36 cellular contexts compared by ENCODE assay signal in genomic region chr4:170037481-170037880, GRCh38. TPM values are rescaled to one million over a fixed set of nuclear protein-coding genes. Genes with fewer than 3 reads are reported as not detected.
"Had no signal": no experiment of that assay in that cellular context is flagged by ENCODE, and none has a peak within 500 bp of the region (broad histone marks: within the 10 kb centered on the region; RNA-seq: fewer than 3 reads in every experiment).

No MANE protein-coding gene starts in this region.

- H3K4me1 ChIP-seq: adrenal gland had no signal

- H3K4me3 ChIP-seq: adrenal gland, cardiac muscle cell had no signal

- H3K27me3 ChIP-seq: adrenal gland, cardiac muscle cell had no signal

- H3K27ac Mint-ChIP-seq: activated B cell treated with CpG ODN at 0.5 μM for 24 hours; activated CD4-positive, alpha-beta memory T cell treated with anti-CD3 and anti-CD28 coated beads for 36 hours; activated CD4-positive, alpha-beta T cell treated with anti-CD3 and anti-CD28 coated beads, Interleukin-2, amount 10 ng/mL, durations not matched to agents 24 days and 14 days; activated CD8-positive, alpha-beta T cell treated with anti-CD3 and anti-CD28 coated beads for 36 hours; activated naive CD4-positive, alpha-beta T cell treated with anti-CD3 and anti-CD28 coated beads for 36 hours; activated naive CD4-positive, alpha-beta T cell treated with anti-CD3 and anti-CD28 coated beads, Interleukin-2, amount 50 U/mL, for 72 hours; activated naive CD8-positive, alpha-beta T cell treated with anti-CD3 and anti-CD28 coated beads for 36 hours; activated T-cell treated with anti-CD3 and anti-CD28 coated beads, Interleukin-2, amount 50 U/mL, for 72 hours; activated T-helper 1 cell treated with anti-CD3 and anti-CD28 coated beads, Interleukin-12 subunit alpha, Interleukin-12 subunit beta, Interleukin-2, Interleukin-4 antibody, amounts not matched to agents 30 ng/mL and 10 ng/mL and 1 ng/mL, durations not matched to agents 14 hours and 24 hours and 36 hours; activated T-helper 17 cell treated with anti-CD3 and anti-CD28 coated beads, Interleukin-2, amount 50 U/mL, for 72 hours; brain; T-helper 1 cell treated with Interleukin-12 subunit alpha and Interleukin-12 subunit beta and Interleukin-4 antibody, amounts not matched to agents 30 μg/mL and 1 μg/mL, for 36 hours; T-helper 2 cell treated with Interferon-gamma antibody and Interleukin-4, amounts not matched to agents 5 μg/mL and 100 μg/mL, for 36 hours had no signal

- ATAC-seq: activated CD8-positive, alpha-beta T cell treated with anti-CD3 and anti-CD28 coated beads for 36 hours; activated naive CD4-positive, alpha-beta T cell treated with anti-CD3 and anti-CD28 coated beads, Interleukin-2, amount 50 U/mL, for 72 hours; activated T-cell treated with anti-CD3 and anti-CD28 coated beads, Interleukin-2, amount 50 U/mL, for 4 hours; activated T-cell treated with anti-CD3 and anti-CD28 coated beads, Interleukin-2, amount 50 U/mL, for 72 hours; activated T-helper 17 cell treated with anti-CD3 and anti-CD28 coated beads, Interleukin-2, amount 50 U/mL, for 72 hours had no signal

- H3K4me3 Mint-ChIP-seq: activated B cell treated with CpG ODN at 0.5 μM for 24 hours; activated CD4-positive, alpha-beta memory T cell treated with anti-CD3 and anti-CD28 coated beads for 36 hours; activated CD4-positive, alpha-beta T cell treated with anti-CD3 and anti-CD28 coated beads, Interleukin-2, amount 10 ng/mL, durations not matched to agents 24 days and 14 days; activated CD8-positive, alpha-beta T cell treated with anti-CD3 and anti-CD28 coated beads for 36 hours; activated naive CD4-positive, alpha-beta T cell treated with anti-CD3 and anti-CD28 coated beads for 36 hours; activated naive CD8-positive, alpha-beta T cell treated with anti-CD3 and anti-CD28 coated beads for 36 hours; activated T-cell treated with anti-CD3 and anti-CD28 coated beads, Interleukin-2, amount 50 U/mL, for 4 hours; activated T-cell treated with anti-CD3 and anti-CD28 coated beads, Interleukin-2, amount 50 U/mL, for 72 hours; activated T-helper 1 cell treated with anti-CD3 and anti-CD28 coated beads, Interleukin-12 subunit alpha, Interleukin-12 subunit beta, Interleukin-2, Interleukin-4 antibody, amounts not matched to agents 30 ng/mL and 10 ng/mL and 1 ng/mL, durations not matched to agents 14 hours and 24 hours and 36 hours; activated T-helper 17 cell treated with anti-CD3 and anti-CD28 coated beads, Interleukin-2, amount 50 U/mL, for 72 hours; brain; central memory CD8-positive, alpha-beta T cell; T-helper 1 cell treated with Interleukin-12 subunit alpha and Interleukin-12 subunit beta and Interleukin-4 antibody, amounts not matched to agents 30 μg/mL and 1 μg/mL, for 36 hours; T-helper 2 cell treated with Interferon-gamma antibody and Interleukin-4, amounts not matched to agents 5 μg/mL and 100 μg/mL, for 36 hours had no signal

- H3K4me1 Mint-ChIP-seq: activated B cell treated with CpG ODN at 0.5 μM for 24 hours; activated CD4-positive, alpha-beta T cell treated with anti-CD3 and anti-CD28 coated beads, Interleukin-2, amount 10 ng/mL, durations not matched to agents 24 days and 14 days; activated naive CD8-positive, alpha-beta T cell treated with anti-CD3 and anti-CD28 coated beads for 36 hours; activated T-helper 17 cell treated with anti-CD3 and anti-CD28 coated beads, Interleukin-2, amount 50 U/mL, for 72 hours; central memory CD8-positive, alpha-beta T cell had no signal

- H3K27ac ChIP-seq: adrenal gland, cardiac muscle cell, VCaP had no signal

- H3K36me3 ChIP-seq: adrenal gland, cardiac muscle cell had no signal

- H3K9me3 Mint-ChIP-seq: activated B cell treated with CpG ODN at 0.5 μM for 24 hours; activated CD4-positive, alpha-beta memory T cell treated with anti-CD3 and anti-CD28 coated beads for 36 hours; activated CD4-positive, alpha-beta T cell treated with anti-CD3 and anti-CD28 coated beads, Interleukin-2, amount 10 ng/mL, durations not matched to agents 24 days and 14 days; activated CD8-positive, alpha-beta T cell treated with anti-CD3 and anti-CD28 coated beads for 36 hours; activated naive CD4-positive, alpha-beta T cell treated with anti-CD3 and anti-CD28 coated beads for 36 hours; activated naive CD4-positive, alpha-beta T cell treated with anti-CD3 and anti-CD28 coated beads, Interleukin-2, amount 50 U/mL, for 72 hours; activated naive CD8-positive, alpha-beta T cell treated with anti-CD3 and anti-CD28 coated beads for 36 hours; activated T-cell treated with anti-CD3 and anti-CD28 coated beads, Interleukin-2, amount 50 U/mL, for 4 hours; activated T-cell treated with anti-CD3 and anti-CD28 coated beads, Interleukin-2, amount 50 U/mL, for 72 hours; activated T-helper 1 cell treated with anti-CD3 and anti-CD28 coated beads, Interleukin-12 subunit alpha, Interleukin-12 subunit beta, Interleukin-2, Interleukin-4 antibody, amounts not matched to agents 30 ng/mL and 10 ng/mL and 1 ng/mL, durations not matched to agents 14 hours and 24 hours and 36 hours; activated T-helper 17 cell treated with anti-CD3 and anti-CD28 coated beads, Interleukin-2, amount 50 U/mL, for 72 hours; brain; central memory CD8-positive, alpha-beta T cell; T-helper 1 cell treated with Interleukin-12 subunit alpha and Interleukin-12 subunit beta and Interleukin-4 antibody, amounts not matched to agents 30 μg/mL and 1 μg/mL, for 36 hours; T-helper 2 cell treated with Interferon-gamma antibody and Interleukin-4, amounts not matched to agents 5 μg/mL and 100 μg/mL, for 36 hours had no signal

- DNase-seq: activated B cell treated with CpG ODN at 0.5 μM for 24 hours; activated CD4-positive, alpha-beta memory T cell treated with anti-CD3 and anti-CD28 coated beads for 36 hours; activated CD4-positive, alpha-beta T cell treated with anti-CD3 and anti-CD28 coated beads for 4 hours; activated CD4-positive, alpha-beta T cell treated with anti-CD3 and anti-CD28 coated beads, Interleukin-2, amount 10 ng/mL, durations not matched to agents 24 days and 14 days; activated CD4-positive, alpha-beta T cell treated with anti-CD3 and anti-CD28 coated beads, Interleukin-2, amount 50 U/mL, for 1 hour; activated CD4-positive, alpha-beta T cell treated with anti-CD3 and anti-CD28 coated beads, Interleukin-2, amount 50 U/mL, for 4 hours; activated CD4-positive, CD25-positive, alpha-beta regulatory T cell treated with anti-CD3 and anti-CD28 coated beads, Interleukin-2, amount 50 U/mL, for 72 hours; activated CD8-positive, alpha-beta memory T cell treated with anti-CD3 and anti-CD28 coated beads, Interleukin-2, amount 50 U/mL, for 4 hours; activated CD8-positive, alpha-beta T cell treated with anti-CD3 and anti-CD28 coated beads for 36 hours; activated effector memory CD4-positive, alpha-beta T cell treated with anti-CD3 and anti-CD28 coated beads, Interleukin-2, amount 50 U/mL, for 16 hours; activated gamma-delta T cell treated with Interleukin-2 at 50 U/mL for 16 hours; activated naive CD4-positive, alpha-beta T cell; activated naive CD4-positive, alpha-beta T cell treated with anti-CD3 and anti-CD28 coated beads for 36 hours; activated naive CD4-positive, alpha-beta T cell treated with anti-CD3 and anti-CD28 coated beads, Interleukin-2, amount 50 U/mL, for 16 hours; activated naive CD8-positive, alpha-beta T cell treated with anti-CD3 and anti-CD28 coated beads for 36 hours; activated T-cell treated with anti-CD3 and anti-CD28 coated beads for 4 hours; activated T-cell treated with anti-CD3 and anti-CD28 coated beads, Interleukin-2, amount 50 U/mL, for 1 hour; activated T-cell treated with anti-CD3 and anti-CD28 coated beads, Interleukin-2, amount 50 U/mL, for 4 hours; activated T-cell treated with anti-CD3 and anti-CD28 coated beads, Interleukin-2, amount 50 U/mL, for 72 hours; adrenal gland; amniotic stem cell; aorta; caudate nucleus; cerebellar nuclear complex; T-helper 1 cell; T-helper 2 cell; T-helper 9 cell had no signal

- H3K36me3 Mint-ChIP-seq: activated CD4-positive, alpha-beta memory T cell treated with anti-CD3 and anti-CD28 coated beads for 36 hours; activated naive CD4-positive, alpha-beta T cell treated with anti-CD3 and anti-CD28 coated beads, Interleukin-2, amount 50 U/mL, for 72 hours; activated naive CD8-positive, alpha-beta T cell treated with anti-CD3 and anti-CD28 coated beads for 36 hours; brain had no signal

- H3K9me3 ChIP-seq: adrenal gland had no signal

RNA-seq across cellular contexts. Expression of gene AADAT, which starts 52.3 kb away (rescaled TPM):
- total RNA-seq: activated B cell treated with CpG ODN at 0.5 μM for 24 hours; activated CD4-positive, alpha-beta memory T cell treated with anti-CD3 and anti-CD28 coated beads for 36 hours; activated CD4-positive, alpha-beta T cell treated with anti-CD3 and anti-CD28 coated beads, Interleukin-2, amount 10 ng/mL, durations not matched to agents 24 days and 14 days; activated CD8-positive, alpha-beta T cell treated with anti-CD3 and anti-CD28 coated beads for 36 hours; activated naive CD4-positive, alpha-beta T cell treated with anti-CD3 and anti-CD28 coated beads for 36 hours; activated naive CD4-positive, alpha-beta T cell treated with anti-CD3 and anti-CD28 coated beads, Interleukin-2, amount 50 U/mL, for 72 hours; activated T-cell treated with anti-CD3 and anti-CD28 coated beads, Interleukin-2, amount 50 U/mL, for 4 hours; activated T-helper 1 cell treated with anti-CD3 and anti-CD28 coated beads, Interleukin-12 subunit alpha, Interleukin-12 subunit beta, Interleukin-2, Interleukin-4 antibody, amounts not matched to agents 30 ng/mL and 10 ng/mL and 1 ng/mL, durations not matched to agents 14 hours and 24 hours and 36 hours; activated T-helper 17 cell treated with anti-CD3 and anti-CD28 coated beads, Interleukin-2, amount 50 U/mL, for 72 hours had no signal
